ENCODE assay signal across 8 cellular contexts in the genomic region with DNA sequence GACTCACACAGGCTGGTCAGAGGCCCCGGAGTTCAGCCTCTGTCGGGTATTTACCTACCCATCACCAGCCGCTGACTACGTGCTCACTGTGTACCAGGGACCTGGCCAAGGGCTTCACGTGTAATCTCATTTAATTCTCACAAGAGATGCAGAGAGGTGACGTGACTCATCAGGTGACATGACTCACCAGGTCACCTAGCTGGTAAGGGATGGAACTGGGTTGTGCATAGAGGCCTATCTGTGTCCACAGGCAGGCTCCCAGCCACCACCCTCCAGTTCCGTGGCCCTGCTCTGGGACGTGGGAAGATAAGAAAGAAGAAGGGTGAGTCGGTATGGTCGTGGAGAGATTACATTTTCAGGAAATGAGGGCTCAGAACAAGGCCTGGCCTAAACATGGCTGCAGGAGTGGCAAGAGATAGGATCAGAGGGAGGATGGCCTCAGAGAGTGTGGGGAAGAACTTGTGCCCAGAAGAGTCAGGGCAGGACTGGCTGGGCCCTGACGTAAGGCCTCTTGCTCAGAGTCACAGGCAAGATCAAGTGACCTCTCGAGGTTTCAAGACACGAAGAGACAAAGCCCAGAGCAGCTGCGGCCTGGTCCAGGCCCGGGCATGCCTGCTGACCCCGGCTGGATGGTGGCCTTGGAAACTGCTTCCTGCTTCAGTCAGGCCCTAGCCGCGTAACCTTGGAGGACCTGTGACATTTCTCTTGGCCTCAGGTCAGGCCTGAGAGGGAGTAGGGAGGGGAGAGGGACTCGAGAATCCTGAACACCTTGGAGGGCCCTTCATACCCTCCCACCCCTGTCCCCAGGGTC. TPM values are rescaled to one million over a fixed set of nuclear protein-coding genes. Genes with fewer than 3 reads are reported as not detected.
DNase-seq lines count a peak whose midpoint lies in the region; ATAC-seq and TF ChIP-seq lines count a peak whose summit lies in the region.

No MANE protein-coding gene starts in this region.

- no peak overlapping the region for H3K4me3 ChIP-seq in sigmoid colon

- no peak overlapping the region for H3K4me3 Mint-ChIP-seq in activated CD4-positive, alpha-beta T cell treated with anti-CD3 and anti-CD28 coated beads for 36 hours
- H3K4me3 Mint-ChIP-seq in activated CD4-positive, alpha-beta memory T cell treated with anti-CD3 and anti-CD28 coated beads for 36 hours: no peak overlapping the region
- peak overlapping the region; percentile 71 for H3K4me3 Mint-ChIP-seq in glutamatergic neuron (ENCODE audit: unreplicated experiment)

- no peaks in the 10 kb centered on the region for H3K27me3 Mint-ChIP-seq in activated CD4-positive, alpha-beta T cell treated with anti-CD3 and anti-CD28 coated beads for 36 hours
- no peaks in the 10 kb centered on the region for H3K27me3 Mint-ChIP-seq in activated CD4-positive, alpha-beta memory T cell treated with anti-CD3 and anti-CD28 coated beads for 36 hours
- peaks cover 16% of the 10 kb centered on the region for H3K27me3 Mint-ChIP-seq in glutamatergic neuron (ENCODE audit: unreplicated experiment)

- H3K36me3 Mint-ChIP-seq in activated CD4-positive, alpha-beta T cell treated with anti-CD3 and anti-CD28 coated beads for 36 hours (ENCODE audit: low read depth): no peaks in the 10 kb centered on the region
- no peaks in the 10 kb centered on the region for H3K36me3 Mint-ChIP-seq in activated CD4-positive, alpha-beta memory T cell treated with anti-CD3 and anti-CD28 coated beads for 36 hours
- peaks cover 7% of the 10 kb centered on the region for H3K36me3 Mint-ChIP-seq in glutamatergic neuron (ENCODE audit: unreplicated experiment)

- CTCF ChIA-PET in activated CD4-positive, alpha-beta T cell treated with anti-CD3 and anti-CD28 coated beads for 36 hours (lab: Charles Lee): interaction anchor here (3.6 kb wide), 1 partner anchor 14 kb away, joined by 14 read pairs; no protein-coding TSS in a partner anchor
- CTCF ChIA-PET in activated CD4-positive, alpha-beta memory T cell treated with anti-CD3 and anti-CD28 coated beads for 36 hours (lab: Charles Lee): interaction anchor here (1.5 to 4.5 kb wide), 2 partner anchors 14 to 19 kb away, joined by 4 to 27 read pairs; no protein-coding TSS in a partner anchor

- peak; percentile 97 for ATAC-seq in activated CD4-positive, alpha-beta T cell treated with anti-CD3 and anti-CD28 coated beads for 36 hours
- no peak for ATAC-seq in HG02981 (IDR thresholded peaks at IDR 0.05; ENCODE audit: unreplicated experiment)

- H3K4me1 Mint-ChIP-seq in activated CD4-positive, alpha-beta T cell treated with anti-CD3 and anti-CD28 coated beads for 36 hours: peaks cover 13% of the 10 kb centered on the region
- peaks cover 8% of the 10 kb centered on the region for H3K4me1 Mint-ChIP-seq in activated CD4-positive, alpha-beta memory T cell treated with anti-CD3 and anti-CD28 coated beads for 36 hours (ENCODE audit: low read depth)
- peaks cover 34% of the 10 kb centered on the region for H3K4me1 Mint-ChIP-seq in glutamatergic neuron (ENCODE audit: low read depth, unreplicated experiment)

- POLR2A ChIA-PET in activated CD4-positive, alpha-beta T cell treated with anti-CD3 and anti-CD28 coated beads for 36 hours (lab: Charles Lee): no interaction called here
- POLR2A ChIA-PET in activated CD4-positive, alpha-beta memory T cell treated with anti-CD3 and anti-CD28 coated beads for 36 hours (lab: Charles Lee): interaction anchor here (0.6 to 0.9 kb wide), 2 partner anchors 9 to 124 kb away, joined by 3 to 4 read pairs; no protein-coding TSS in a partner anchor

- H3K9me3 ChIP-seq in sigmoid colon: no peaks in the 10 kb centered on the region

- peak overlapping the region; percentile 83 to 92 (median 87) for H3K27ac ChIP-seq in sigmoid colon

- peak overlapping the region; percentile 73 for H3K27ac Mint-ChIP-seq in activated CD4-positive, alpha-beta T cell treated with anti-CD3 and anti-CD28 coated beads for 36 hours
- peak overlapping the region; percentile 49 for H3K27ac Mint-ChIP-seq in activated CD4-positive, alpha-beta memory T cell treated with anti-CD3 and anti-CD28 coated beads for 36 hours
- H3K27ac Mint-ChIP-seq in glutamatergic neuron (ENCODE audit: unreplicated experiment): peak overlapping the region; percentile 96

- 67 to 71% methylated on average over 19 of the region's 19 CpGs for WGBS in sigmoid colon, 2 donors

- H3K9me3 Mint-ChIP-seq in activated CD4-positive, alpha-beta T cell treated with anti-CD3 and anti-CD28 coated beads for 36 hours (ENCODE audit: low read depth): no peaks in the 10 kb centered on the region
- H3K9me3 Mint-ChIP-seq in activated CD4-positive, alpha-beta memory T cell treated with anti-CD3 and anti-CD28 coated beads for 36 hours: no peaks in the 10 kb centered on the region
- peaks cover 21% of the 10 kb centered on the region for H3K9me3 Mint-ChIP-seq in glutamatergic neuron (ENCODE audit: unreplicated experiment)

- peaks cover 0 to 100% (median 97%) of the 10 kb centered on the region in 4 donors for H3K4me1 ChIP-seq in sigmoid colon

- intact Hi-C loops in activated CD4-positive, alpha-beta T cell treated with anti-CD3 and anti-CD28 coated beads for 36 hours (cut with DNase I, micrococcal nuclease): no loop called here
- intact Hi-C loops in activated CD4-positive, alpha-beta memory T cell treated with anti-CD3 and anti-CD28 coated beads for 36 hours (cut with micrococcal nuclease): no loop called here
- intact Hi-C loops in sigmoid colon (cut with DNase I): no loop called here

- H3K27me3 ChIP-seq in sigmoid colon: no peaks in the 10 kb centered on the region

- TF ChIP-seq EP300 in sigmoid colon (IDR thresholded peaks at IDR 0.05): peak in 1 of 4 donors; percentile 84

- TF ChIP-seq POLR2A in sigmoid colon (IDR thresholded peaks at IDR 0.05): no peak

- TF ChIP-seq CTCF in glutamatergic neuron (IDR thresholded peaks at IDR 0.05; ENCODE audit: partially characterized antibody, unreplicated experiment) (no peak), sigmoid colon (IDR thresholded peaks at IDR 0.05) (no peak)

- H3K36me3 ChIP-seq in sigmoid colon: peaks cover 0 to 9% (median 6%) of the 10 kb centered on the region in 4 donors

- peak; percentile 72 for DNase-seq in activated CD4-positive, alpha-beta T cell treated with anti-CD3 and anti-CD28 coated beads for 36 hours
- DNase-seq in activated CD4-positive, alpha-beta T cell treated with anti-CD3 and anti-CD28 coated beads for 1 hour: no peak
- DNase-seq in activated CD4-positive, alpha-beta memory T cell treated with anti-CD3 and anti-CD28 coated beads for 36 hours: peak; percentile 72
- DNase-seq in glutamatergic neuron (no peak), sigmoid colon (peak; percentile 84), germinal center (ENCODE audit: low spot score) (no peak), COLO829 (ENCODE audit: low spot score) (no peak)

RNA-seq across cellular contexts. Expression of a gene that starts 52.7 kb away (rescaled TPM):
- total RNA-seq in activated CD4-positive, alpha-beta T cell treated with anti-CD3 and anti-CD28 coated beads for 36 hours: 100 to 1,000 TPM; 104 to 132 TPM
- 100 to 1,000 TPM; 109 to 110 TPM for total RNA-seq in activated CD4-positive, alpha-beta memory T cell treated with anti-CD3 and anti-CD28 coated beads for 36 hours
- total RNA-seq in glutamatergic neuron (ENCODE audit: unreplicated experiment) (47.0 TPM), sigmoid colon (10 to 100 TPM; 43.9 to 63.2 (median 59.9) TPM)
- polyA plus RNA-seq in sigmoid colon: 10 to 100 TPM; 30.0 to 69.6 (median 30.5) TPM

Comparison
In these comparisons a context has a peak if more than half of its experiments do, and no peak if none do; other contexts are left out.
1. DNase-seq: peak in activated CD4-positive, alpha-beta T cell treated with anti-CD3 and anti-CD28 coated beads for 36 hours (single experiment), activated CD4-positive, alpha-beta memory T cell treated with anti-CD3 and anti-CD28 coated beads for 36 hours (single experiment) and sigmoid colon (single experiment); none in activated CD4-positive, alpha-beta T cell treated with anti-CD3 and anti-CD28 coated beads for 1 hour (single experiment), glutamatergic neuron (single experiment), germinal center (single experiment) and COLO829 (single experiment).
2. Peak in every context shown above with its lines, with median percentiles within 50 percentile points of each other: H3K27ac Mint-ChIP-seq.